ENCODE assay signal across 12 cellular contexts in genomic region chr4:1874207-1874606, GRCh38. TPM values are rescaled to one million over a fixed set of nuclear protein-coding genes. Genes with fewer than 3 reads are reported as not detected.
DNase-seq lines count a peak whose midpoint lies in the region; ATAC-seq and TF ChIP-seq lines count a peak whose summit lies in the region.
"Had no signal": no experiment of that assay in that cellular context is flagged by ENCODE, and none has a peak within 500 bp of the region (broad histone marks: within the 10 kb centered on the region; RNA-seq: fewer than 3 reads in every experiment).

No MANE protein-coding gene starts in this region.

- H2AFZ ChIP-seq in DND-41 (ENCODE audit: low read depth, low read length), result no peak overlapping the region

- H3K36me3 ChIP-seq in BLaER1 treated with 17β-estradiol and CSF1 and Interleukin-3, amounts not matched to agents 10 nM and 100 nM, result peaks cover 0 to 15% (median 8%) of the 10 kb centered on the region in 11 experiments; a peak in 8 of 22 replicates
- H3K36me3 ChIP-seq in DND-41 (ENCODE audit: insufficient read depth, low read length) (peaks cover 36% of the 10 kb centered on the region), left lung (no peaks in the 10 kb centered on the region), H7 (replicated peaks; ENCODE audit: control insufficient read depth, insufficient read depth, low read length) (no peaks in the 10 kb centered on the region), vagina (no peaks in the 10 kb centered on the region)
- H3K36me3 ChIP-seq: gastrocnemius medialis, pancreas had no signal

- no peaks in the 10 kb centered on the region for H3K9me3 Mint-ChIP-seq in WTC11

- H3K27ac ChIP-seq in BLaER1 treated with 17β-estradiol and CSF1 and Interleukin-3, amounts not matched to agents 10 nM and 100 nM, result no peak overlapping the region; a peak in 1 of 22 replicates
- H3K27ac ChIP-seq in DND-41 (ENCODE audit: low read length), result peak overlapping the region; percentile 89
- peak overlapping the region; percentile 23 to 29 for H3K27ac ChIP-seq in left lung
- H3K27ac ChIP-seq in vagina, result no peak overlapping the region
- H3K27ac ChIP-seq: gastrocnemius medialis had no signal

- peaks cover 13% of the 10 kb centered on the region for H3K27me3 Mint-ChIP-seq in WTC11 (ENCODE audit: low read depth)

- no peaks in the 10 kb centered on the region for H3K9me3 ChIP-seq in BLaER1 treated with 17β-estradiol and CSF1 and Interleukin-3, amounts not matched to agents 10 nM and 100 nM (replicated peaks in 1 of 11)
- no peaks in the 10 kb centered on the region for H3K9me3 ChIP-seq in DND-41 (ENCODE audit: insufficient read depth, low read length, severe bottlenecking)
- no peaks in the 10 kb centered on the region for H3K9me3 ChIP-seq in left lung
- H3K9me3 ChIP-seq in vagina, result no peaks in the 10 kb centered on the region
- H3K9me3 ChIP-seq: gastrocnemius medialis, pancreas had no signal

- H3K4me3 ChIP-seq in BLaER1 treated with 17β-estradiol and CSF1 and Interleukin-3, amounts not matched to agents 10 nM and 100 nM, result no peak overlapping the region
- H3K4me3 ChIP-seq in DND-41 (ENCODE audit: low read depth in 1 of 2, low read length in 2 of 2), result peak overlapping the region in 1 of 2 experiments; percentile 90; a peak in 2 of 4 replicates
- no peak overlapping the region for H3K4me3 ChIP-seq in left lung
- no peak overlapping the region for H3K4me3 ChIP-seq in foreskin fibroblast (ENCODE audit: low read depth in 1 of 2, low read length in 2 of 2)
- H3K4me3 ChIP-seq in H7 (ENCODE audit: insufficient read depth, low read depth, low read length), result no peak overlapping the region
- no peak overlapping the region for H3K4me3 ChIP-seq in vagina
- H3K4me3 ChIP-seq: gastrocnemius medialis, pancreas had no signal

- H3K4me1 Mint-ChIP-seq in WTC11, result peaks cover 34% of the 10 kb centered on the region

- peaks cover 88% of the 10 kb centered on the region for H3K79me2 ChIP-seq in DND-41 (ENCODE audit: insufficient read depth, low read length)

- intact Hi-C loops in left lung (cut with DNase I) (no loop called here), vagina (cut with DNase I) (no loop called here)

- H3K36me3 Mint-ChIP-seq in WTC11, result no peaks in the 10 kb centered on the region

- peak overlapping the region; percentile 7 for H3K4me3 Mint-ChIP-seq in WTC11

- TF ChIP-seq POLR2A in vagina (IDR thresholded peaks at IDR 0.05), result no peak

- H3K27ac Mint-ChIP-seq in WTC11, result no peak overlapping the region; the same call in 1 of the 2 replicates

- peaks cover 26 to 62% (median 49%) of the 10 kb centered on the region in 10 experiments for H3K4me1 ChIP-seq in BLaER1 treated with 17β-estradiol and CSF1 and Interleukin-3, amounts not matched to agents 10 nM and 100 nM
- peaks cover 68% of the 10 kb centered on the region for H3K4me1 ChIP-seq in DND-41 (ENCODE audit: insufficient read depth, low read length)
- H3K4me1 ChIP-seq in left lung, result peaks cover 11 to 27% of the 10 kb centered on the region in 2 donors
- H3K4me1 ChIP-seq in vagina, result peaks cover 20% of the 10 kb centered on the region

- 0 out of 22 replicates have a peak overlapping the region, but pooled peaks of 1 of the 11 experiments have one; percentile 93 for H3K9ac ChIP-seq in BLaER1 treated with 17β-estradiol and CSF1 and Interleukin-3, amounts not matched to agents 10 nM and 100 nM
- H3K9ac ChIP-seq in DND-41 (ENCODE audit: low read depth, low read length), result peak overlapping the region; percentile 6

- peaks cover 6 to 65% (median 59%) of the 10 kb centered on the region in 11 experiments; a peak in 21 of 22 replicates for H4K20me1 ChIP-seq in BLaER1 treated with 17β-estradiol and CSF1 and Interleukin-3, amounts not matched to agents 10 nM and 100 nM
- H4K20me1 ChIP-seq in DND-41 (ENCODE audit: insufficient read depth, low read length), result peaks cover 64% of the 10 kb centered on the region

- H3K4me2 ChIP-seq in BLaER1 treated with 17β-estradiol and CSF1 and Interleukin-3, amounts not matched to agents 10 nM and 100 nM, result peak overlapping the region; percentile 70 to 97 (median 92); a peak in 17 of 22 replicates
- H3K4me2 ChIP-seq in DND-41 (ENCODE audit: insufficient read depth, low read length), result peak overlapping the region; percentile 81

- POLR2A ChIA-PET in WTC11 (lab: Charles Lee), result no interaction called here

- ATAC-seq in DND-41 (ENCODE audit: insufficient read depth, low read depth) (no peak), WTC11 (no peak), left lung (no peak)
- ATAC-seq: gastrocnemius medialis, pancreas had no signal

- H3K27me3 ChIP-seq in BLaER1 treated with 17β-estradiol and CSF1 and Interleukin-3, amounts not matched to agents 10 nM and 100 nM, result no peaks in the 10 kb centered on the region
- H3K27me3 ChIP-seq in DND-41 (ENCODE audit: insufficient read depth, low read length, poor library complexity) (no peaks in the 10 kb centered on the region), left lung (no peaks in the 10 kb centered on the region), H7 (ENCODE audit: control insufficient read depth, insufficient read depth, low read length) (no peaks in the 10 kb centered on the region), vagina (no peaks in the 10 kb centered on the region)
- H3K27me3 ChIP-seq: gastrocnemius medialis, pancreas had no signal

- DNase-seq in DND-41, result no peak
- DNase-seq in WTC11 (ENCODE audit: low spot score), result no peak
- no peak for DNase-seq in left lung
- DNase-seq in foreskin fibroblast, result no peak
- DNase-seq in H7, result no peak
- DNase-seq in vagina (ENCODE audit: extremely low spot score in 2 of 2), result no peak
- DNase-seq: gastrocnemius medialis; NCI-H524; pancreas; stimulated activated CD4-positive, alpha-beta T cell treated with anti-CD3 and anti-CD28 coated beads, Interleukin-4, amount 100 ng/mL, for 24 hours; substantia nigra had no signal

- CTCF ChIA-PET in WTC11 (lab: Charles Lee), result interaction anchor here (1.3 to 2.1 kb wide), 2 partner anchors 38 to 64 kb away, joined by 3 to 6 read pairs; no protein-coding TSS in a partner anchor

- TF ChIP-seq CTCF in DND-41 (IDR thresholded peaks at IDR 0.05; ENCODE audit: borderline replicate concordance, extremely low read depth, low read length, poor library complexity, severe bottlenecking), result no peak
- no peak for TF ChIP-seq CTCF in WTC11 (IDR thresholded peaks at IDR 0.05)
- TF ChIP-seq CTCF in left lung (IDR thresholded peaks at IDR 0.05), result no peak
- TF ChIP-seq CTCF in foreskin fibroblast (IDR thresholded peaks at IDR 0.05; ENCODE audit: low read depth, low read length), result no peak
- TF ChIP-seq CTCF in vagina (IDR thresholded peaks at IDR 0.05), result no peak

TF ChIP-seq in WTC11, 78 proteins besides CTCF, POLR2A, EP300 and RAD21 (continues in another document):
- TF ChIP-seq PREB (CRISPR knock-in tag; IDR thresholded peaks at IDR 0.05; ENCODE audit: borderline replicate concordance) (no peak), AFF4 (CRISPR knock-in tag; IDR thresholded peaks at IDR 0.05; ENCODE audit: borderline replicate concordance) (no peak), ZNF263 (CRISPR knock-in tag; IDR thresholded peaks at IDR 0.05; ENCODE audit: low read depth) (no peak), ZBTB21 (CRISPR knock-in tag; IDR thresholded peaks at IDR 0.05; ENCODE audit: borderline replicate concordance) (no peak), E2F1 (CRISPR knock-in tag; IDR thresholded peaks at IDR 0.05) (no peak)

RNA-seq across cellular contexts. Expression of gene NSD2, which starts 3.0 kb away (rescaled TPM):
- total RNA-seq in WTC11 (2021), result 113 to 128 TPM (median 119 TPM) in 3 replicates
- total RNA-seq in left lung, result 10 to 100 TPM; 53.6 to 60.0 TPM
- total RNA-seq in H7 (2014; rRNA removed; shearing (Covaris generic)), result 89.5 and 92.4 TPM in 2 replicates
- total RNA-seq in vagina, result 38.5 TPM

RNA-seq across cellular contexts. Expression of gene LETM1, which starts 18.3 kb away (rescaled TPM):
- total RNA-seq in WTC11 (2021) (45.0 to 66.7 TPM (median 47.7 TPM) in 3 replicates), left lung (10 to 100 TPM; 40.8 to 52.3 TPM), vagina (67.5 TPM)
- total RNA-seq in H7 (2014; rRNA removed; shearing (Covaris generic)), result 68.8 and 80.5 TPM in 2 replicates

Comparison
In these comparisons a context has a peak if more than half of its experiments do, and no peak if none do; other contexts are left out.
1. H3K27ac ChIP-seq: peak in DND-41 (single experiment) and left lung (2 of 2); none in BLaER1 treated with 17β-estradiol and CSF1 and Interleukin-3, amounts not matched to agents 10 nM and 100 nM (0 of 11) and vagina (single experiment).